In genomic region chr16:59905131-59905530, GRCh38 we compare ENCODE assay signal across 23 cellular contexts.
DNase-seq lines count a peak whose midpoint lies in the region; ATAC-seq and TF ChIP-seq lines count a peak whose summit lies in the region.
"Had no signal": no experiment of that assay in that cellular context is flagged by ENCODE, and none has a peak within 500 bp of the region (broad histone marks: within the 10 kb centered on the region; RNA-seq: fewer than 3 reads in every experiment).

No MANE protein-coding gene starts in this region.

- CTCF ChIA-PET in CD4-positive, alpha-beta memory T cell (lab: Charles Lee; ENCODE audit: partially characterized antibody) = no interaction called here

- no peaks in the 10 kb centered on the region for H3K27me3 Mint-ChIP-seq in HFFc6 (ENCODE audit: insufficient read depth)
- H3K27me3 Mint-ChIP-seq in CD4-positive, alpha-beta memory T cell = no peaks in the 10 kb centered on the region
- H3K27me3 Mint-ChIP-seq: B cell; CD8-positive, alpha-beta memory T cell had no signal

- no peak overlapping the region for H3K4me3 ChIP-seq in RWPE2 (ENCODE audit: severe bottlenecking)
- no peak overlapping the region for H3K4me3 ChIP-seq in CD4-positive, alpha-beta memory T cell (ENCODE audit: low read length in 2 of 2)
- H3K4me3 ChIP-seq: K562, MG63, Peyer's patch, SJCRH30 had no signal

- H3K27ac ChIP-seq in RWPE2 (ENCODE audit: poor library complexity, severe bottlenecking) (peak overlapping the region; percentile 98), foreskin keratinocyte (peak overlapping the region; percentile 53)
- no peak overlapping the region for H3K27ac ChIP-seq in CD4-positive, alpha-beta memory T cell (ENCODE audit: low read depth, low read length)
- H3K27ac ChIP-seq: C4-2B, Peyer's patch, SJCRH30 had no signal

- DNase-seq in HFFc6 = no peak
- no peak for DNase-seq in RWPE2 (ENCODE audit: low spot score)
- peak; percentile 51 to 80 for DNase-seq in foreskin keratinocyte
- DNase-seq in renal cortical epithelial cell (ENCODE audit: low read depth) = peak; percentile 16
- no peak for DNase-seq in left colon
- DNase-seq in activated CD4-positive, alpha-beta T cell treated with anti-CD3 and anti-CD28 coated beads for 48 hours = no peak
- no peak for DNase-seq in CD4-positive, alpha-beta memory T cell
- DNase-seq: CD8-positive, alpha-beta memory T cell; DMS 273 treated with DMSO at 0.1 percent for 48 hours; DMS79; GF-D8; HCEC 1CT; Kasumi-1; NCI-H2029; NCI-H446; NCI-H526; Peyer's patch; SJCRH30 had no signal

- H3K27me3 ChIP-seq in RWPE2 (ENCODE audit: insufficient read depth, poor library complexity, severe bottlenecking) (no peaks in the 10 kb centered on the region), foreskin keratinocyte (no peaks in the 10 kb centered on the region)
- no peaks in the 10 kb centered on the region for H3K27me3 ChIP-seq in CD4-positive, alpha-beta memory T cell (ENCODE audit: insufficient read depth, low read length)
- H3K27me3 ChIP-seq: MG63, Peyer's patch, SJCRH30 had no signal

- no peaks in the 10 kb centered on the region for H3K9me3 Mint-ChIP-seq in HFFc6
- H3K9me3 Mint-ChIP-seq in CD4-positive, alpha-beta memory T cell = peaks cover 3 to 23% (median 9%) of the 10 kb centered on the region in 8 donors

- H3K9me3 ChIP-seq in RWPE2 (ENCODE audit: severe bottlenecking) = no peaks in the 10 kb centered on the region
- no peaks in the 10 kb centered on the region for H3K9me3 ChIP-seq in CD4-positive, alpha-beta memory T cell (ENCODE audit: control insufficient read depth in 1 of 2, low read length in 2 of 2)
- H3K9me3 ChIP-seq: MG63, Peyer's patch, SJCRH30 had no signal

- peak overlapping the region; percentile 36; the same call in 1 of the 2 replicates for H3K27ac Mint-ChIP-seq in HFFc6
- no peak overlapping the region for H3K27ac Mint-ChIP-seq in CD4-positive, alpha-beta memory T cell
- H3K27ac Mint-ChIP-seq: B cell; CD8-positive, alpha-beta memory T cell had no signal

- POLR2A ChIA-PET in CD4-positive, alpha-beta memory T cell (lab: Charles Lee; ENCODE audit: partially characterized antibody) = no interaction called here

- ATAC-seq in RWPE2 (ENCODE audit: low read depth) (peak; percentile 72), foreskin keratinocyte (peak; percentile 67), left colon (no peak)
- ATAC-seq: K562, SK-N-SH treated with all-trans-retinoic acid at 6 μM for 48 hours had no signal

- TF ChIP-seq CTCF in HFFc6 (IDR thresholded peaks at IDR 0.05) (no peak), RWPE2 (IDR thresholded peaks at IDR 0.05; ENCODE audit: poor library complexity, severe bottlenecking) (no peak), foreskin keratinocyte (conservative IDR thresholded peaks at IDR 0.05) (no peak)

- H3K4me1 Mint-ChIP-seq in HFFc6 (ENCODE audit: low read depth) = peaks cover 39% of the 10 kb centered on the region
- H3K4me1 Mint-ChIP-seq in CD4-positive, alpha-beta memory T cell = no peaks in the 10 kb centered on the region
- H3K4me1 Mint-ChIP-seq: B cell; CD8-positive, alpha-beta memory T cell had no signal

- no peaks in the 10 kb centered on the region for H3K36me3 Mint-ChIP-seq in HFFc6 (ENCODE audit: low read depth)
- H3K36me3 Mint-ChIP-seq in CD4-positive, alpha-beta memory T cell = no peaks in the 10 kb centered on the region
- H3K36me3 Mint-ChIP-seq: CD8-positive, alpha-beta memory T cell had no signal

- H3K4me1 ChIP-seq in RWPE2 (ENCODE audit: insufficient read depth, poor library complexity, severe bottlenecking) = peaks cover 36% of the 10 kb centered on the region
- H3K4me1 ChIP-seq in foreskin keratinocyte = peaks cover 15% of the 10 kb centered on the region
- H3K4me1 ChIP-seq in CD4-positive, alpha-beta memory T cell (ENCODE audit: insufficient read depth, low read length) = no peaks in the 10 kb centered on the region
- H3K4me1 ChIP-seq: Peyer's patch, SJCRH30 had no signal

- no peak overlapping the region for H3K4me3 Mint-ChIP-seq in HFFc6
- H3K4me3 Mint-ChIP-seq in CD4-positive, alpha-beta memory T cell = no peak overlapping the region
- H3K4me3 Mint-ChIP-seq: B cell; CD8-positive, alpha-beta memory T cell had no signal

- intact Hi-C loops in left colon (cut with DNase I, micrococcal nuclease) = no loop called here
- intact Hi-C loops in CD4-positive, alpha-beta memory T cell (cut with micrococcal nuclease) = no loop called here

- no peaks in the 10 kb centered on the region for H3K36me3 ChIP-seq in RWPE2 (ENCODE audit: low read depth)
- no peaks in the 10 kb centered on the region for H3K36me3 ChIP-seq in CD4-positive, alpha-beta memory T cell (ENCODE audit: insufficient read depth, low read length)
- H3K36me3 ChIP-seq: MG63, Peyer's patch, SJCRH30 had no signal

Comparison
In these comparisons a context has a peak if more than half of its experiments do, and no peak if none do; other contexts are left out.
1. DNase-seq: peak in foreskin keratinocyte (2 of 2) and renal cortical epithelial cell (single experiment); none in HFFc6 (single experiment), RWPE2 (single experiment), left colon (0 of 2), activated CD4-positive, alpha-beta T cell treated with anti-CD3 and anti-CD28 coated beads for 48 hours (single experiment) and CD4-positive, alpha-beta memory T cell (0 of 5).